In genomic region chrX:98357146-98357545, GRCh38 we compare ENCODE assay signal across 8 cellular contexts.
"Had no signal": no experiment of that assay in that cellular context is flagged by ENCODE, and none has a peak within 500 bp of the region (broad histone marks: within the 10 kb centered on the region; RNA-seq: fewer than 3 reads in every experiment).

No MANE protein-coding gene starts in this region.

- H3K9me3 ChIP-seq: ovary had no signal

- H3K27me3 ChIP-seq: ovary had no signal

- H3K36me3 ChIP-seq: ovary, WERI-Rb-1 had no signal

- H3K4me3 ChIP-seq: dorsolateral prefrontal cortex, ovary had no signal

- DNase-seq: activated CD4-positive, alpha-beta memory T cell treated with anti-CD3 and anti-CD28 coated beads for 36 hours; activated naive CD4-positive, alpha-beta T cell treated with anti-CD3 and anti-CD28 coated beads, Interleukin-2, amount 10 ng/mL, durations not matched to agents 7 days and 5 days; activated T-cell treated with anti-CD3 and anti-CD28 coated beads, Interleukin-2, amount 50 U/mL, for 24 hours; dorsolateral prefrontal cortex; endodermal cell; islet precursor cell; ovary; WERI-Rb-1 had no signal

- H3K27ac ChIP-seq: dorsolateral prefrontal cortex, ovary, WERI-Rb-1 had no signal
